In the genomic region with DNA sequence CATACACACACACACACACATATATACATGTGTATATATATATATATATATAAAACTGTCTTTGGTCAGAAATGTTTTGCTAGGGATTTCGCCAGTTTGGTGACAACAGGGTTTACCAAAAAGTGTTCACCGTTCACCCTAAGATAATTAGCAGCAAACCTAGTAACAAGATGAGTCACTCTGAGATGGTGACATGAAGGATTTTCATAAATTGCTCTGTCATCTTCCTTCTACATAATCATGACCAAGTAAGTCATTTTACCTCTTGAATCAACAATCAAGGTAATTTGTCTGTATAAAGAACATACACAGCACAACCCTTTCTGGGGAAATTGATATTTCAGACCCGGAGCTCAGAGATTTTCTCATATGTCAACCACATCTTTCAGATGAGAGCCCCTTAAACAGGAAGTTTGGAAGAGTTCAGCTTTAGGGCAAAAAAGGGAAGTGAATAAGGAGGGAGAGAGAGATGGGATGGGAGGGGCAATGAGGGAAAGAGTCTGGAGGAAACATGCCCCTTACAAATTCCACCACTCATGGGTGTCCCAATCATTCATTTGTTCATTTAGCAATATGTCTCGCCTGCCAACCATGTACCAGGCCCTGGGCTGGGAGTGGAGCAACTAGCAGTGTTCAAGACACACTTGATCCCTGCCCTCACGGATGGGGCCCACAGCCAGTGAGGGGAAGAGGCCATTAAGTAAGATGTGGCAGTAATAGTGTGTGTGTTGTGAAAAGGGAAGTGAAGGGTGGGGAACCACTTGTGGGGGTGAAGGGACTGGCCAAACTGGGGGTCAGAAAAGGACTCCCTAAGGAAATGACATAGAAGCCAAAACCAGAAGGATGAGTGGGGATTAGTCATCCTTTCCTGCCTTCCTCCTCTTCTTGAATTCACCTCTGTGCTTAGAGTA, we compare ENCODE assay signal across 11 cellular contexts.
DNase-seq lines count a peak whose midpoint lies in the region; ATAC-seq and TF ChIP-seq lines count a peak whose summit lies in the region.
"Had no signal": no experiment of that assay in that cellular context is flagged by ENCODE, and none has a peak within 500 bp of the region (broad histone marks: within the 10 kb centered on the region; RNA-seq: fewer than 3 reads in every experiment).

No MANE protein-coding gene starts in this region.

- no peaks in the 10 kb centered on the region for H3K36me3 ChIP-seq in naive thymus-derived CD4-positive, alpha-beta T cell (ENCODE audit: control insufficient read depth in 2 of 3, insufficient read depth in 3 of 3, low read length in 3 of 3)

- no peaks in the 10 kb centered on the region for H3K9me3 ChIP-seq in naive thymus-derived CD4-positive, alpha-beta T cell (ENCODE audit: control insufficient read depth in 2 of 3, low read length in 3 of 3)

- H3K27ac ChIP-seq in naive thymus-derived CD4-positive, alpha-beta T cell (ENCODE audit: low read depth, low read length) = no peak overlapping the region

- H3K36me3 Mint-ChIP-seq in CD14-positive monocyte = peaks cover 6% of the 10 kb centered on the region in 2 donors
- H3K36me3 Mint-ChIP-seq in naive thymus-derived CD4-positive, alpha-beta T cell = no peaks in the 10 kb centered on the region

- H3K4me3 ChIP-seq in epithelial cell of esophagus (ENCODE audit: low read length) = no peak overlapping the region
- H3K4me3 ChIP-seq in naive thymus-derived CD4-positive, alpha-beta T cell (ENCODE audit: low read length) = no peak overlapping the region

- peak overlapping the region; percentile 17 to 67 for H3K4me3 Mint-ChIP-seq in CD14-positive monocyte
- no peak overlapping the region for H3K4me3 Mint-ChIP-seq in naive thymus-derived CD4-positive, alpha-beta T cell
- H3K4me3 Mint-ChIP-seq: stimulated activated naive CD8-positive, alpha-beta T cell treated with anti-CD3 and anti-CD28 coated beads, Interleukin-15, Interleukin-2, amounts not matched to agents 100 ng/mL and 50 ng/mL, for 24 hours had no signal

- ATAC-seq in naive thymus-derived CD4-positive, alpha-beta T cell = peak; percentile 78
- ATAC-seq in HG03196 (IDR thresholded peaks at IDR 0.05; ENCODE audit: unreplicated experiment) = no peak

- H3K27me3 ChIP-seq in naive thymus-derived CD4-positive, alpha-beta T cell (ENCODE audit: control insufficient read depth in 2 of 2, insufficient read depth in 2 of 2, low read length in 2 of 2) = no peaks in the 10 kb centered on the region

- CTCF ChIA-PET in naive thymus-derived CD4-positive, alpha-beta T cell (lab: Charles Lee) = no interaction called here

- POLR2A ChIA-PET in naive thymus-derived CD4-positive, alpha-beta T cell (lab: Charles Lee) = no interaction called here

- TF ChIP-seq CTCF in CD14-positive monocyte (IDR thresholded peaks at IDR 0.05) (no peak), epithelial cell of esophagus (IDR thresholded peaks at IDR 0.05; ENCODE audit: insufficient read depth, low read depth, low read length, missing control alignments) (no peak)

- peak overlapping the region; percentile 98 to 100 (median 100) for H3K27ac Mint-ChIP-seq in CD14-positive monocyte
- no peak overlapping the region for H3K27ac Mint-ChIP-seq in naive thymus-derived CD4-positive, alpha-beta T cell
- H3K27ac Mint-ChIP-seq: stimulated activated naive CD8-positive, alpha-beta T cell treated with anti-CD3 and anti-CD28 coated beads, Interleukin-15, Interleukin-2, amounts not matched to agents 100 ng/mL and 50 ng/mL, for 24 hours had no signal

- intact Hi-C loops in CD14-positive monocyte (cut with micrococcal nuclease) = loop anchor here (1.0 to 10.0 kb wide), 5 partner anchors 8 to 507 kb away; a partner anchor contains a TSS
- intact Hi-C loops in naive thymus-derived CD4-positive, alpha-beta T cell (cut with micrococcal nuclease) = no loop called here

- H3K27me3 Mint-ChIP-seq in CD14-positive monocyte (ENCODE audit: low read depth in 3 of 3) = no peaks in the 10 kb centered on the region
- H3K27me3 Mint-ChIP-seq in naive thymus-derived CD4-positive, alpha-beta T cell = peaks cover 0 to 24% (median 15%) of the 10 kb centered on the region in 5 donors

- H3K4me1 ChIP-seq in naive thymus-derived CD4-positive, alpha-beta T cell (ENCODE audit: control insufficient read depth in 2 of 2, insufficient read depth in 2 of 2, low read length in 2 of 2) = no peaks in the 10 kb centered on the region

- H3K4me1 Mint-ChIP-seq in CD14-positive monocyte = peaks cover 86% of the 10 kb centered on the region
- H3K4me1 Mint-ChIP-seq in naive thymus-derived CD4-positive, alpha-beta T cell = peaks cover 0 to 3% (median 0%) of the 10 kb centered on the region in 7 donors

- DNase-seq in CD14-positive monocyte (ENCODE audit: low spot score) (peak; percentile 94), NOMO-1 (lab: John Stamatoyannopoulos, UW; ENCODE audit: unreplicated experiment in 2 of 2) (peak; percentile 94 to 96), epithelial cell of esophagus (ENCODE audit: low read depth) (peak; percentile 57), DMS79 treated with DMSO at 0.1 percent for 48 hours (lab: John Stamatoyannopoulos, UW) (no peak), NAMALWA (ENCODE audit: low spot score) (no peak)
- DNase-seq in naive thymus-derived CD4-positive, alpha-beta T cell = peak in 1 of 9 donors; percentile 26
- DNase-seq in activated CD4-positive, alpha-beta T cell treated with anti-CD3 and anti-CD28 coated beads, Interleukin-2, amount 50 U/mL, for 1 hour = no peak
- DNase-seq: NCI-H510A treated with DMSO at 0.1 percent for 48 hours, T-helper 9 cell had no signal

- H3K9me3 Mint-ChIP-seq in CD14-positive monocyte = peaks cover 0 to 5% (median 0%) of the 10 kb centered on the region in 7 donors
- H3K9me3 Mint-ChIP-seq in naive thymus-derived CD4-positive, alpha-beta T cell = peaks cover 0 to 5% (median 2%) of the 10 kb centered on the region in 11 donors

Comparison
In these comparisons a context has a peak if more than half of its experiments do, and no peak if none do; other contexts are left out.
1. DNase-seq: peak in CD14-positive monocyte (single experiment), NOMO-1 (2 of 2) and epithelial cell of esophagus (single experiment); none in DMS79 treated with DMSO at 0.1 percent for 48 hours (single experiment), NAMALWA (single experiment) and activated CD4-positive, alpha-beta T cell treated with anti-CD3 and anti-CD28 coated beads, Interleukin-2, amount 50 U/mL, for 1 hour (single experiment).
2. H3K27ac Mint-ChIP-seq: peak in CD14-positive monocyte (7 of 7); none in naive thymus-derived CD4-positive, alpha-beta T cell (0 of 9).
3. H3K4me3 Mint-ChIP-seq: peak in CD14-positive monocyte (2 of 2); none in naive thymus-derived CD4-positive, alpha-beta T cell (0 of 10).
4. intact Hi-C loops: an anchor here in CD14-positive monocyte (1.0 to 10.0 kb wide); none called in naive thymus-derived CD4-positive, alpha-beta T cell.